ENCODE assay signal across 15 cellular contexts in the genomic region with DNA sequence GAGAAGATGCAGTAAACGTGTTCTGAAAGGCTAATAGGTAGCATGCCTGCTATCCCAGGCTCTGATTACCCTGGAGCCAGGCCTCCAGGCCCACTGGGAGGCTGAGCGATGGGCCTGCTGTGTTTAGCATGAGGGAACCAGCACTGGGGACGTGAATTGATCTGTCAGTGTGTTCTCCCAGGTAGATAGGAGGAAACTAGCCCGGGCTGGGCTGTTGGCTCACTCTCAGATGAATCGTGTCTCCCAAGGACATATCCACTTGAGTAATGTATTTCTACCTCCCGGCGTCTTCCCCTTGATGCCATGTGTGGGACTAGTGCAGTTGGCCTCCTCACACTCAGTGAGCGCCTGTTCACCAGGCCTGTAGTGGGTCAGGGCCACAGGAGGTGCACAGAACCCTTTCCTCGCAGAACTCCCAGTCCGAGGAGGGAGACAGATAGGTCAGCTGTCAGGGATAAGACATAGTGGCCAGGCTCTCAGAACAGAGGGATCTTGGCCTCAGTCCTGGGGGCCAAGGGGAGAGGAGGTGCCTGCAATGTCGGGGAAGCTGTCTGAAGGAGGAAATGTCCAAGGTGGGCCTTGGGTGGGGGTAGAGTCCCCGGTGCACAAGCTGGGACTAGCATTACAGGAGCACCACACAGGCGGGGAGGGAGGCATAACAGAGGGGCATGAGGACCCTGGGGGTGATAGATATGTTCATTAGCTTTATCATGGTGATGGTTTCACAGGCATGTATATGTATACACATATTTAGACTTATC.
"Had no signal": no experiment of that assay in that cellular context is flagged by ENCODE, and none has a peak within 500 bp of the region (broad histone marks: within the 10 kb centered on the region; RNA-seq: fewer than 3 reads in every experiment).

No MANE protein-coding gene starts in this region.

- H3K27ac Mint-ChIP-seq: activated CD4-positive, alpha-beta T cell treated with anti-CD3 and anti-CD28 coated beads for 36 hours; activated CD8-positive, alpha-beta T cell treated with anti-CD3 and anti-CD28 coated beads, Interleukin-2, amount 10 ng/mL, durations not matched to agents 7 days and 5 days; activated naive CD4-positive, alpha-beta T cell treated with anti-CD3 and anti-CD28 coated beads for 36 hours; activated T-helper 1 cell treated with anti-CD3 and anti-CD28 coated beads, Interleukin-12 subunit alpha, Interleukin-12 subunit beta, Interleukin-2, Interleukin-4 antibody, amounts not matched to agents 30 ng/mL and 10 ng/mL and 1 ng/mL, durations not matched to agents 14 hours and 24 hours and 36 hours; dendritic cell treated with granulocyte-macrophage colony-stimulating factor and Interleukin-4, amounts not matched to agents 40 ng/mL and 50 ng/mL, for 4 days; stimulated activated naive B cell treated with anti-CD40 and anti-IgM and Interleukin-4, amounts not matched to agents 10 μg/mL and 1 μg/mL and 100 μg/mL, for 72 hours had no signal

- H3K4me1 Mint-ChIP-seq: activated CD4-positive, alpha-beta T cell treated with anti-CD3 and anti-CD28 coated beads for 36 hours had no signal

- H3K4me1 ChIP-seq: parathyroid adenoma had no signal

- H3K4me3 Mint-ChIP-seq: activated CD4-positive, alpha-beta T cell treated with anti-CD3 and anti-CD28 coated beads for 36 hours; activated CD8-positive, alpha-beta T cell treated with anti-CD3 and anti-CD28 coated beads, Interleukin-2, amount 10 ng/mL, durations not matched to agents 7 days and 5 days; activated naive CD4-positive, alpha-beta T cell treated with anti-CD3 and anti-CD28 coated beads for 36 hours; activated T-helper 1 cell treated with anti-CD3 and anti-CD28 coated beads, Interleukin-12 subunit alpha, Interleukin-12 subunit beta, Interleukin-2, Interleukin-4 antibody, amounts not matched to agents 30 ng/mL and 10 ng/mL and 1 ng/mL, durations not matched to agents 14 hours and 24 hours and 36 hours; dendritic cell treated with granulocyte-macrophage colony-stimulating factor and Interleukin-4, amounts not matched to agents 40 ng/mL and 50 ng/mL, for 4 days; neural crest cell; stimulated activated naive B cell treated with anti-CD40 and anti-IgM and Interleukin-4, amounts not matched to agents 10 μg/mL and 1 μg/mL and 100 μg/mL, for 72 hours had no signal

- ATAC-seq: activated CD4-positive, alpha-beta T cell treated with anti-CD3 and anti-CD28 coated beads for 36 hours; activated CD8-positive, alpha-beta T cell treated with anti-CD3 and anti-CD28 coated beads, Interleukin-2, amount 10 ng/mL, durations not matched to agents 7 days and 5 days; stimulated activated naive B cell treated with anti-CD40 and anti-IgM and Interleukin-4, amounts not matched to agents 10 μg/mL and 1 μg/mL and 100 μg/mL, for 72 hours had no signal

- H2AFZ ChIP-seq: parathyroid adenoma had no signal

- H3K27ac ChIP-seq: parathyroid adenoma, SJSA1 had no signal

- H3K4me3 ChIP-seq: right atrium auricular region, SJSA1, upper lobe of left lung had no signal

- H3K27me3 Mint-ChIP-seq: activated CD4-positive, alpha-beta T cell treated with anti-CD3 and anti-CD28 coated beads for 36 hours; dendritic cell treated with granulocyte-macrophage colony-stimulating factor and Interleukin-4, amounts not matched to agents 40 ng/mL and 50 ng/mL, for 4 days; stimulated activated naive B cell treated with anti-CD40 and anti-IgM and Interleukin-4, amounts not matched to agents 10 μg/mL and 1 μg/mL and 100 μg/mL, for 72 hours had no signal

- H3K9me3 ChIP-seq: right atrium auricular region, SJSA1, upper lobe of left lung had no signal

- H3K27me3 ChIP-seq: right atrium auricular region, SJSA1, upper lobe of left lung had no signal

- DNase-seq: activated CD4-positive, alpha-beta T cell treated with anti-CD3 and anti-CD28 coated beads for 36 hours; activated CD8-positive, alpha-beta memory T cell treated with anti-CD3 and anti-CD28 coated beads, Interleukin-2, amount 50 U/mL, for 48 hours; activated CD8-positive, alpha-beta T cell treated with anti-CD3 and anti-CD28 coated beads, Interleukin-2, amount 10 ng/mL, durations not matched to agents 7 days and 5 days; activated naive CD4-positive, alpha-beta T cell treated with anti-CD3 and anti-CD28 coated beads for 36 hours; small intestine; stimulated activated CD4-positive, alpha-beta T cell treated with anti-CD3 and anti-CD28 coated beads, Interleukin-1b, Interleukin-23, amount 100 ng/mL, for 48 hours; stimulated activated naive B cell treated with anti-CD40 and anti-IgM and Interleukin-4, amounts not matched to agents 10 μg/mL and 1 μg/mL and 100 μg/mL, for 72 hours; SW 1271; upper lobe of left lung had no signal

- H3K9ac ChIP-seq: parathyroid adenoma had no signal
